ENCODE assay signal across 34 cellular contexts in the genomic region with DNA sequence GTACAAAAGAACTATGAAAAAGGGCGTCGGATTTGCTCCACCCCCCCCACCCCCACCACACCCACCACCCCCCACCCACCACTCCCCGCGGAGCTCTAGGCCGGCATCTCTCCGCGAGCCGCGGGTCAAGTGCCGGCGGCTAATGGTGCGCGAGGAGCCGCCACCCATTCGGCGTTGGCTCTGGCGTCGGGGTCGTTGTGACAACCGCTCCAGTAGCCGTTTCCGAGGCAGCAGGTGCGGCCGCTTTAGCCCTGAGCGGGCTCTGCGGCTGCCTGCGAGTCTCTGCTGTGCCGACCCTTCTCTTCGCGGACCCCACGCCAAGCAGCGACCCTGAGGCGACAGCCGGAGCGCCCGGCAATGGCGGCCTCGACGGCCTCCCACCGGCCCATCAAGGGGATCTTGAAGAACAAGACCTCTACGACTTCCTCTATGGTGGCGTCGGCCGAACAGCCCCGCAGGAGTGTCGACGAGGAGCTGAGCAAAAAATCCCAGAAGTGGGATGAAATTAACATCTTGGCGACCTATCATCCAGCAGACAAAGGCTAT. TPM values are rescaled to one million over a fixed set of nuclear protein-coding genes. Genes with fewer than 3 reads are reported as not detected.
"Had no signal": no experiment of that assay in that cellular context is flagged by ENCODE, and none has a peak within 500 bp of the region (broad histone marks: within the 10 kb centered on the region; RNA-seq: fewer than 3 reads in every experiment).

TSS of gene PPP1R2B (plus strand) at position 90 of the 546 bp plus-strand sequence. CDS start at position 358, 268 bp downstream.

- H3K27ac Mint-ChIP-seq: memory B cell; natural killer cell; stimulated activated naive CD8-positive, alpha-beta T cell treated with anti-CD3 and anti-CD28 coated beads, Interleukin-15, amount 100 ng/mL, for 72 hours had no signal

- H3K9me3 ChIP-seq: right lobe of liver, thyroid gland, vagina had no signal

- H3K4me1 ChIP-seq: esophagus muscularis mucosa, foreskin keratinocyte, gastroesophageal sphincter, heart left ventricle, lower lobe of right lung, right lobe of liver, suprapubic skin, thyroid gland, vagina had no signal

- DNase-seq: dermis blood vessel endothelial cell; effector memory CD4-positive, alpha-beta T cell; foreskin keratinocyte; heart left ventricle; kidney glomerular epithelial cell; left colon; left ventricle myocardium superior; lower lobe of right lung; natural killer cell; occipital lobe; ovary; right lobe of liver; small intestine; stimulated activated CD4-positive, alpha-beta T cell treated with anti-CD3 and anti-CD28 coated beads, Interleukin-12 subunit alpha, Interleukin-12 subunit beta, amount 100 ng/mL, for 4 hours; stimulated activated CD4-positive, alpha-beta T cell treated with anti-CD3 and anti-CD28 coated beads, Interleukin-1b, Interleukin-23, amount 100 ng/mL, for 48 hours; stimulated activated CD4-positive, alpha-beta T cell treated with anti-CD3 and anti-CD28 coated beads, Interleukin-4, amount 100 ng/mL, for 1 hour; stimulated activated CD8-positive, alpha-beta memory T cell treated with anti-CD3 and anti-CD28 coated beads, Interleukin-4, amount 100 ng/mL, for 48 hours; stimulated activated naive CD4-positive, alpha-beta T cell; stimulated activated naive CD8-positive, alpha-beta T cell treated with anti-CD3 and anti-CD28 coated beads, Interleukin-15, amount 100 ng/mL, for 72 hours; thyroid gland; trophoblast cell had no signal

- H2AFZ ChIP-seq: hepatocyte had no signal

- H3K27ac ChIP-seq: coronary artery, esophagus muscularis mucosa, foreskin keratinocyte, gastroesophageal sphincter, heart left ventricle, hepatocyte, lower lobe of right lung, ovary, right lobe of liver, suprapubic skin, thyroid gland, vagina had no signal

- ATAC-seq: foreskin keratinocyte; gastroesophageal sphincter; heart left ventricle; left colon; left ventricle myocardium superior; lower lobe of right lung; natural killer cell; right lobe of liver; stimulated activated naive CD8-positive, alpha-beta T cell treated with anti-CD3 and anti-CD28 coated beads, Interleukin-15, amount 100 ng/mL, for 72 hours had no signal

- H3K4me1 Mint-ChIP-seq: memory B cell; natural killer cell; stimulated activated naive CD8-positive, alpha-beta T cell treated with anti-CD3 and anti-CD28 coated beads, Interleukin-15, amount 100 ng/mL, for 72 hours had no signal

- H3K4me2 ChIP-seq: hepatocyte had no signal

- H3K79me2 ChIP-seq: hepatocyte had no signal

- H3K27me3 ChIP-seq: foreskin keratinocyte, hepatocyte, ovary, right lobe of liver, suprapubic skin, thyroid gland, vagina had no signal

- H3K4me3 Mint-ChIP-seq: memory B cell; natural killer cell; stimulated activated naive CD8-positive, alpha-beta T cell treated with anti-CD3 and anti-CD28 coated beads, Interleukin-15, amount 100 ng/mL, for 72 hours had no signal

- FAIRE-seq: endothelial cell of umbilical vein, islet of Langerhans, small intestine had no signal

- H3K4me3 ChIP-seq: coronary artery, esophagus muscularis mucosa, gastroesophageal sphincter, heart left ventricle, hepatocyte, lower lobe of right lung, ovary, right lobe of liver, suprapubic skin, thyroid gland, vagina had no signal

- H3K36me3 ChIP-seq: esophagus muscularis mucosa, gastroesophageal sphincter, heart left ventricle, lower lobe of right lung, ovary, right lobe of liver, suprapubic skin, thyroid gland, vagina had no signal

RNA-seq across cellular contexts. Expression of gene PPP1R2B, which starts in this region (rescaled TPM):
- total RNA-seq: endothelial cell of umbilical vein, esophagus muscularis mucosa, foreskin keratinocyte, heart left ventricle, hepatocyte, left colon, left ventricle myocardium superior, lower lobe of right lung, ovary, posterior vena cava, right lobe of liver, thyroid gland, ureter, vagina had no signal
- polyA plus RNA-seq: endothelial cell of umbilical vein, fibroblast of lung, heart left ventricle, hepatocyte, neural cell, ovary had no signal
